18 cellular contexts compared by ENCODE assay signal in genomic region chr21:10640446-10640845, GRCh38.
DNase-seq lines count a peak whose midpoint lies in the region; ATAC-seq and TF ChIP-seq lines count a peak whose summit lies in the region.
"Had no signal": no experiment of that assay in that cellular context is flagged by ENCODE, and none has a peak within 500 bp of the region (broad histone marks: within the 10 kb centered on the region; RNA-seq: fewer than 3 reads in every experiment).

No MANE protein-coding gene starts in this region.

- H3K4ac ChIP-seq in mesendoderm (ENCODE audit: low read depth, low read length), result no peak overlapping the region

- H3K79me1 ChIP-seq in mesendoderm (ENCODE audit: low read length), result no peaks in the 10 kb centered on the region

- no peak overlapping the region for H3K27ac Mint-ChIP-seq in chondrocyte (ENCODE audit: unreplicated experiment)
- H3K27ac Mint-ChIP-seq: B cell; CD4-positive, alpha-beta T cell; CD8-positive, alpha-beta T cell had no signal

- no CpG with 5 or more reads among the region's 4 CpGs for WGBS in mesendoderm (ENCODE audit: extremely low coverage, insufficient coverage, low lambda C conversion rate)

- H3K27ac ChIP-seq in MM.1S (ENCODE audit: low read length), result peak overlapping the region; percentile 48; the same call in 1 of the 2 replicates
- no peak overlapping the region for H3K27ac ChIP-seq in mesendoderm (ENCODE audit: low read depth, low read length)
- no peak overlapping the region for H3K27ac ChIP-seq in Peyer's patch
- H3K27ac ChIP-seq: 22Rv1, A549, C4-2B had no signal

- H2BK15ac ChIP-seq in mesendoderm (replicated peaks; ENCODE audit: low read depth), result no peak overlapping the region

- H4K20me1 ChIP-seq in MM.1S (ENCODE audit: insufficient read depth, low read length), result no peaks in the 10 kb centered on the region
- H4K20me1 ChIP-seq: BLaER1 treated with 17β-estradiol and CSF1 and Interleukin-3, amounts not matched to agents 10 nM and 100 nM had no signal

- no peaks in the 10 kb centered on the region for H3K36me3 ChIP-seq in MM.1S (replicated peaks; ENCODE audit: insufficient read depth, low read length)
- no peaks in the 10 kb centered on the region for H3K36me3 ChIP-seq in mesendoderm (ENCODE audit: control insufficient read depth, insufficient read depth, low read length)
- no peaks in the 10 kb centered on the region for H3K36me3 ChIP-seq in Peyer's patch
- H3K36me3 ChIP-seq: BLaER1 treated with 17β-estradiol and CSF1 and Interleukin-3, amounts not matched to agents 10 nM and 100 nM had no signal

- no peak overlapping the region for H3K4me3 Mint-ChIP-seq in chondrocyte (ENCODE audit: unreplicated experiment)
- H3K4me3 Mint-ChIP-seq: B cell; CD4-positive, alpha-beta T cell; CD8-positive, alpha-beta T cell had no signal

- H3K4me1 Mint-ChIP-seq in chondrocyte (ENCODE audit: low read depth), result no peaks in the 10 kb centered on the region
- H3K4me1 Mint-ChIP-seq: B cell had no signal

- H2AK5ac ChIP-seq in mesendoderm (ENCODE audit: low read length), result no peak overlapping the region

- H3K36me3 Mint-ChIP-seq in chondrocyte (ENCODE audit: low read depth), result no peaks in the 10 kb centered on the region
- H3K36me3 Mint-ChIP-seq: CD8-positive, alpha-beta T cell had no signal

- no peak overlapping the region for H3K18ac ChIP-seq in mesendoderm (ENCODE audit: low read length)

- no peaks in the 10 kb centered on the region for H3K27me3 Mint-ChIP-seq in chondrocyte (ENCODE audit: low read depth)
- H3K27me3 Mint-ChIP-seq: B cell; CD4-positive, alpha-beta T cell had no signal

- no peaks in the 10 kb centered on the region for H3K27me3 ChIP-seq in MM.1S (replicated peaks; ENCODE audit: insufficient read depth, low read length)
- no peaks in the 10 kb centered on the region for H3K27me3 ChIP-seq in mesendoderm (ENCODE audit: insufficient read depth, low read length, poor library complexity)
- H3K27me3 ChIP-seq in Peyer's patch, result no peaks in the 10 kb centered on the region
- H3K27me3 ChIP-seq: BLaER1 treated with 17β-estradiol and CSF1 and Interleukin-3, amounts not matched to agents 10 nM and 100 nM had no signal

- ATAC-seq in GM21515 (IDR thresholded peaks at IDR 0.05; ENCODE audit: unreplicated experiment), result no peak
- ATAC-seq: A549; CD8-positive, alpha-beta T cell had no signal

- H3K56ac ChIP-seq in mesendoderm (ENCODE audit: low read length), result no peak overlapping the region

- no peaks in the 10 kb centered on the region for H3F3A ChIP-seq in MM.1S (ENCODE audit: insufficient read depth, low read length)

- H3K4me3 ChIP-seq in MM.1S (ENCODE audit: low read length), result no peak overlapping the region
- peak overlapping the region; percentile 16 for H3K4me3 ChIP-seq in mesendoderm (ENCODE audit: low read length)
- no peak overlapping the region for H3K4me3 ChIP-seq in Peyer's patch
- H3K4me3 ChIP-seq: A549; BLaER1 treated with 17β-estradiol and CSF1 and Interleukin-3, amounts not matched to agents 10 nM and 100 nM had no signal

- H3K4me1 ChIP-seq in MM.1S (ENCODE audit: low read length) (peaks cover 3% of the 10 kb centered on the region), mesendoderm (ENCODE audit: control insufficient read depth, low read depth, low read length) (no peaks in the 10 kb centered on the region), Peyer's patch (no peaks in the 10 kb centered on the region)
- H3K4me1 ChIP-seq: A549, Caco-2 had no signal

- TF ChIP-seq CTCF in MM.1S (IDR thresholded peaks at IDR 0.05; ENCODE audit: low read length) (no peak), chondrocyte (IDR thresholded peaks at IDR 0.05) (no peak), Peyer's patch (IDR thresholded peaks at IDR 0.05) (no peak)

- H2BK120ac ChIP-seq in mesendoderm (ENCODE audit: low read depth, low read length), result no peak overlapping the region

- H3K9me3 ChIP-seq in MM.1S (replicated peaks; ENCODE audit: insufficient read depth, low read length), result no peaks in the 10 kb centered on the region
- H3K9me3 ChIP-seq in Peyer's patch, result peaks cover 0 to 9% (median 4%) of the 10 kb centered on the region in 4 donors
- H3K9me3 ChIP-seq: A549 had no signal

- no peak overlapping the region for H2AFZ ChIP-seq in MM.1S (ENCODE audit: low read length)

- no peak overlapping the region for H4K5ac ChIP-seq in mesendoderm (ENCODE audit: low read length)

- no peak overlapping the region for H3K9ac ChIP-seq in MM.1S (ENCODE audit: low read length)
- H3K9ac ChIP-seq in mesendoderm (ENCODE audit: low read length), result no peak overlapping the region
- H3K9ac ChIP-seq: BLaER1 treated with 17β-estradiol and CSF1 and Interleukin-3, amounts not matched to agents 10 nM and 100 nM had no signal

- DNase-seq in MM.1S (no peak), chondrocyte (ENCODE audit: low spot score) (peak; percentile 81), mesendoderm (no peak), Peyer's patch (no peak)
- no peak for DNase-seq in stimulated activated CD4-positive, alpha-beta T cell treated with anti-CD3 and anti-CD28 coated beads, Interleukin-12 subunit alpha, Interleukin-12 subunit beta, amount 100 ng/mL, for 4 hours
- DNase-seq: AML-193; Caco-2; Calu3; CD4-positive, alpha-beta T cell; CD8-positive, alpha-beta T cell; DMS79 treated with DMSO at 0.1 percent for 48 hours; GF-D8 had no signal

- H3K79me2 ChIP-seq in MM.1S (ENCODE audit: low read length) (no peaks in the 10 kb centered on the region), mesendoderm (ENCODE audit: control insufficient read depth, insufficient read depth, low read length) (no peaks in the 10 kb centered on the region)

- H4K8ac ChIP-seq in mesendoderm (ENCODE audit: low read depth, low read length), result no peak overlapping the region

- no peaks in the 10 kb centered on the region for H3K9me2 ChIP-seq in MM.1S (replicated peaks; ENCODE audit: insufficient read depth, low read length)

- H3K4me2 ChIP-seq in MM.1S (ENCODE audit: low read depth, low read length), result no peak overlapping the region
- no peak overlapping the region for H3K4me2 ChIP-seq in mesendoderm (ENCODE audit: low read length)
- H3K4me2 ChIP-seq: A549 had no signal

- H2BK5ac ChIP-seq in mesendoderm (ENCODE audit: low read length), result no peak overlapping the region

- H3K23ac ChIP-seq in mesendoderm (ENCODE audit: low read length), result no peak overlapping the region

- TF ChIP-seq POLR2A in Peyer's patch (IDR thresholded peaks at IDR 0.05), result no peak

- no peaks in the 10 kb centered on the region for H3K9me3 Mint-ChIP-seq in chondrocyte (ENCODE audit: low read depth)
- H3K9me3 Mint-ChIP-seq: CD4-positive, alpha-beta T cell; CD8-positive, alpha-beta T cell had no signal
